1 cellular context compared by ENCODE assay signal in the genomic region with DNA sequence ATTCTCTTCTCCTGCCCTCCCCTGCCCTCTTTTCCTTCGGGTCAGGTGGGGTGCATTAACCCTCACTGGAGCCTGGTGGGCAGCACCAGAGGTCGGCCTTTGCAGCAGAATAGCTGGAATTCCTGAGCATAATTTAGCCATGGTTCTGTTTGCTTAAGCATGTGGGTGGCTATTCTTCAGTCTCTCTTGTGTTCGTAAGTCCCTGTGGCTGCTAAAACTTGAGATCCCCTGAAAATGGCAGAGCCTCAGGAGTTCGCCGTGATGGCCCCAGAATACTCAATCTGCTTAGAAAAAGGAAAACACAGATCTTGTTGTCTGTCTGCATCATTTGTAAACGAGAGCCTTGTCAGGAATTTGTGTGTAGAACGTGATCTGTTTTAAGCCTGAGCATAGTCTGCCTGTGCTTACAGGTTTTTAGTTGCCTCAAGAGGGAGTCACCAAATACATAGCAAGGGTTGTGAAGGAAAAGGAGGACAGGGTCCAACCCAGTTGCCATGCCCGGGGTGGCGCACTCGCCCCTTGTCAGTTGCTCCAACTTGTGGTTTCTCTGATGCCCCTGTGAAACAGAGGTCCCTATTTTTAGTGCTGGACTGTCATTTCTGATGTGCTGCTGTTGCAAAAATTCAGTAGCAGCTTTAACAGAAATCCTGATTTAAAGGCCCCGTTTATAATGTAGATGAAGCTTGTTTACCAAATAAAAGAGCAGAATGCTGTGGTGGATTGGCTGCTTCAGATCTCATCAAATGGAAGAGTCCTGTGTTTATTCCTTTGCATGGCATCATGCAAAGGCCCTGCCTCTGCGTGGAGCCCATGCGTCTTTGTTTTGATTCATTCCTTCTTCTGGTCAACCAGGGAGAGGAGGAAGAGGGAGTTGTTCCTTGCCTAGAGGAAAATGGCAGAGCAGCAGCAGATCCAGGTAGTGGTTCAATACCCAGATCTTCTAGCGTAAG.
TF ChIP-seq lines count a peak whose summit lies in the region.

No MANE protein-coding gene starts in this region.

TF ChIP-seq in HepG2, 621 proteins besides CTCF, POLR2A, EP300 and RAD21 (continues in another document):
- peak; percentile 65 for TF ChIP-seq ZMYM4 (CRISPR knock-in tag; IDR thresholded peaks at IDR 0.05)
- TF ChIP-seq MAZ (IDR thresholded peaks at IDR 0.05; ENCODE audit: borderline replicate concordance, low read depth, low read length) = no peak
- no peak; the same call in 1 of the 2 replicates for TF ChIP-seq MAZ (CRISPR knock-in tag; IDR thresholded peaks at IDR 0.05; ENCODE audit: low read depth)
- no peak for TF ChIP-seq ZNF382 (CRISPR knock-in tag; IDR thresholded peaks at IDR 0.05; ENCODE audit: borderline replicate concordance)
- TF ChIP-seq FOXA3 (CRISPR knock-in tag; IDR thresholded peaks at IDR 0.05) = 0 out of 2 replicates have a peak, but pooled peaks have one; percentile 23
- no peak for TF ChIP-seq ZNF12 (CRISPR knock-in tag; IDR thresholded peaks at IDR 0.05)
- TF ChIP-seq, protein P1, sequence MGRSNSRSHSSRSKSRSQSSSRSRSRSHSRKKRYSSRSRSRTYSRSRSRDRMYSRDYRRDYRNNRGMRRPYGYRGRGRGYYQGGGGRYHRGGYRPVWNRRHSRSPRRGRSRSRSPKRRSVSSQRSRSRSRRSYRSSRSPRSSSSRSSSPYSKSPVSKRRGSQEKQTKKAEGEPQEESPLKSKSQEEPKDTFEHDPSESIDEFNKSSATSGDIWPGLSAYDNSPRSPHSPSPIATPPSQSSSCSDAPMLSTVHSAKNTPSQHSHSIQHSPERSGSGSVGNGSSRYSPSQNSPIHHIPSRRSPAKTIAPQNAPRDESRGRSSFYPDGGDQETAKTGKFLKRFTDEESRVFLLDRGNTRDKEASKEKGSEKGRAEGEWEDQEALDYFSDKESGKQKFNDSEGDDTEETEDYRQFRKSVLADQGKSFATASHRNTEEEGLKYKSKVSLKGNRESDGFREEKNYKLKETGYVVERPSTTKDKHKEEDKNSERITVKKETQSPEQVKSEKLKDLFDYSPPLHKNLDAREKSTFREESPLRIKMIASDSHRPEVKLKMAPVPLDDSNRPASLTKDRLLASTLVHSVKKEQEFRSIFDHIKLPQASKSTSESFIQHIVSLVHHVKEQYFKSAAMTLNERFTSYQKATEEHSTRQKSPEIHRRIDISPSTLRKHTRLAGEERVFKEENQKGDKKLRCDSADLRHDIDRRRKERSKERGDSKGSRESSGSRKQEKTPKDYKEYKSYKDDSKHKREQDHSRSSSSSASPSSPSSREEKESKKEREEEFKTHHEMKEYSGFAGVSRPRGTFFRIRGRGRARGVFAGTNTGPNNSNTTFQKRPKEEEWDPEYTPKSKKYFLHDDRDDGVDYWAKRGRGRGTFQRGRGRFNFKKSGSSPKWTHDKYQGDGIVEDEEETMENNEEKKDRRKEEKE (IDR thresholded peaks at IDR 0.05) = no peak
- 0 out of 2 replicates have a peak, but pooled peaks have one; percentile 44 for TF ChIP-seq BHLHE40 (IDR thresholded peaks at IDR 0.05; ENCODE audit: low read length)
- no peak for TF ChIP-seq HHEX (CRISPR knock-in tag; IDR thresholded peaks at IDR 0.05)
- peak; percentile 65 for TF ChIP-seq TEAD3 (CRISPR knock-in tag; optimal IDR thresholded peaks at IDR 0.05; ENCODE audit: borderline replicate concordance)
- TF ChIP-seq, protein P2, sequence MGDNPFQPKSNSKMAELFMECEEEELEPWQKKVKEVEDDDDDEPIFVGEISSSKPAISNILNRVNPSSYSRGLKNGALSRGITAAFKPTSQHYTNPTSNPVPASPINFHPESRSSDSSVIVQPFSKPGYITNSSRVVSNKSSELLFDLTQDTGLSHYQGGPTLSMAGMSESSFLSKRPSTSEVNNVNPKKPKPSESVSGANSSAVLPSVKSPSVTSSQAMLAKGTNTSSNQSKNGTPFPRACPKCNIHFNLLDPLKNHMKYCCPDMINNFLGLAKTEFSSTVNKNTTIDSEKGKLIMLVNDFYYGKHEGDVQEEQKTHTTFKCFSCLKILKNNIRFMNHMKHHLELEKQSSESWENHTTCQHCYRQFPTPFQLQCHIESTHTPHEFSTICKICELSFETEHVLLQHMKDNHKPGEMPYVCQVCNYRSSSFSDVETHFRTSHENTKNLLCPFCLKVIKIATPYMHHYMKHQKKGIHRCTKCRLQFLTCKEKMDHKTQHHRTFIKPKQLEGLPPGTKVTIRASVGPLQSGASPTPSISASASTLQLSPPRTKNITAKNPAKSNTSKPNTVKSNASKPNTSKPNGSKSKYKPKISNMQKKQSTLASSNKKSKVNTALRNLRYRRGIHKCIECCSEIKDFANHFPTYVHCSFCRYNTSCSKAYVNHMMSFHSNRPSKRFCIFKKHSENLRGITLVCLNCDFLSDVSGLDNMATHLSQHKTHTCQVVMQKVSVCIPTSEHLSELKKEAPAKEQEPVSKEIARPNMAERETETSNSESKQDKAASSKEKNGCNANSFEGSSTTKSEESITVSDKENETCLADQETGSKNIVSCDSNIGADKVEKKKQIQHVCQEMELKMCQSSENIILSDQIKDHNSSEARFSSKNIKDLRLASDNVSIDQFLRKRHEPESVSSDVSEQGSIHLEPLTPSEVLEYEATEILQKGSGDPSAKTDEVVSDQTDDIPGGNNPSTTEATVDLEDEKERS (CRISPR knock-in tag; IDR thresholded peaks at IDR 0.05) = no peak
- TF ChIP-seq, protein P3, sequence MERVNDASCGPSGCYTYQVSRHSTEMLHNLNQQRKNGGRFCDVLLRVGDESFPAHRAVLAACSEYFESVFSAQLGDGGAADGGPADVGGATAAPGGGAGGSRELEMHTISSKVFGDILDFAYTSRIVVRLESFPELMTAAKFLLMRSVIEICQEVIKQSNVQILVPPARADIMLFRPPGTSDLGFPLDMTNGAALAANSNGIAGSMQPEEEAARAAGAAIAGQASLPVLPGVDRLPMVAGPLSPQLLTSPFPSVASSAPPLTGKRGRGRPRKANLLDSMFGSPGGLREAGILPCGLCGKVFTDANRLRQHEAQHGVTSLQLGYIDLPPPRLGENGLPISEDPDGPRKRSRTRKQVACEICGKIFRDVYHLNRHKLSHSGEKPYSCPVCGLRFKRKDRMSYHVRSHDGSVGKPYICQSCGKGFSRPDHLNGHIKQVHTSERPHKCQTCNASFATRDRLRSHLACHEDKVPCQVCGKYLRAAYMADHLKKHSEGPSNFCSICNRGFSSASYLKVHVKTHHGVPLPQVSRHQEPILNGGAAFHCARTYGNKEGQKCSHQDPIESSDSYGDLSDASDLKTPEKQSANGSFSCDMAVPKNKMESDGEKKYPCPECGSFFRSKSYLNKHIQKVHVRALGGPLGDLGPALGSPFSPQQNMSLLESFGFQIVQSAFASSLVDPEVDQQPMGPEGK (CRISPR knock-in tag; IDR thresholded peaks at IDR 0.05) = 0 out of 2 replicates have a peak, but pooled peaks have one; percentile 32
- TF ChIP-seq KMT2A (CRISPR knock-in tag; IDR thresholded peaks at IDR 0.05) = peak; percentile 36; the same call in 1 of the 2 replicates
- no peak for TF ChIP-seq ZNF615 (CRISPR knock-in tag; IDR thresholded peaks at IDR 0.05; ENCODE audit: borderline replicate concordance)
- peak; percentile 16; the same call in 1 of the 2 replicates for TF ChIP-seq ZNF572 (CRISPR knock-in tag; IDR thresholded peaks at IDR 0.05)
- peak; percentile 24 for TF ChIP-seq SALL1 (CRISPR knock-in tag; IDR thresholded peaks at IDR 0.05)
- TF ChIP-seq, protein P4, sequence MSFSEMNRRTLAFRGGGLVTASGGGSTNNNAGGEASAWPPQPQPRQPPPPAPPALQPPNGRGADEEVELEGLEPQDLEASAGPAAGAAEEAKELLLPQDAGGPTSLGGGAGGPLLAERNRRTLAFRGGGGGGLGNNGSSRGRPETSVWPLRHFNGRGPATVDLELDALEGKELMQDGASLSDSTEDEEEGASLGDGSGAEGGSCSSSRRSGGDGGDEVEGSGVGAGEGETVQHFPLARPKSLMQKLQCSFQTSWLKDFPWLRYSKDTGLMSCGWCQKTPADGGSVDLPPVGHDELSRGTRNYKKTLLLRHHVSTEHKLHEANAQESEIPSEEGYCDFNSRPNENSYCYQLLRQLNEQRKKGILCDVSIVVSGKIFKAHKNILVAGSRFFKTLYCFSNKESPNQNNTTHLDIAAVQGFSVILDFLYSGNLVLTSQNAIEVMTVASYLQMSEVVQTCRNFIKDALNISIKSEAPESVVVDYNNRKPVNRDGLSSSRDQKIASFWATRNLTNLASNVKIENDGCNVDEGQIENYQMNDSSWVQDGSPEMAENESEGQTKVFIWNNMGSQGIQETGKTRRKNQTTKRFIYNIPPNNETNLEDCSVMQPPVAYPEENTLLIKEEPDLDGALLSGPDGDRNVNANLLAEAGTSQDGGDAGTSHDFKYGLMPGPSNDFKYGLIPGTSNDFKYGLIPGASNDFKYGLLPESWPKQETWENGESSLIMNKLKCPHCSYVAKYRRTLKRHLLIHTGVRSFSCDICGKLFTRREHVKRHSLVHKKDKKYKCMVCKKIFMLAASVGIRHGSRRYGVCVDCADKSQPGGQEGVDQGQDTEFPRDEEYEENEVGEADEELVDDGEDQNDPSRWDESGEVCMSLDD (CRISPR knock-in tag; IDR thresholded peaks at IDR 0.05; ENCODE audit: borderline replicate concordance) = 0 out of 2 replicates have a peak, but pooled peaks have one; percentile 30
- TF ChIP-seq HNF1B (CRISPR knock-in tag; IDR thresholded peaks at IDR 0.05) = peak; percentile 45; the same call in 1 of the 2 replicates
- TF ChIP-seq ZNF766 (CRISPR knock-in tag; IDR thresholded peaks at IDR 0.05; ENCODE audit: borderline replicate concordance) = 0 out of 2 replicates have a peak, but pooled peaks have one; percentile 14
- peak; percentile 47 for TF ChIP-seq STAG1 (CRISPR knock-in tag; IDR thresholded peaks at IDR 0.05)
- peak; percentile 70; the same call in 1 of the 2 replicates for TF ChIP-seq ZNF501 (CRISPR knock-in tag; IDR thresholded peaks at IDR 0.05)
- peak; percentile 61; the same call in 1 of the 2 replicates for TF ChIP-seq TOPORS (CRISPR knock-in tag; IDR thresholded peaks at IDR 0.05)
- TF ChIP-seq ZNF280B (CRISPR knock-in tag; IDR thresholded peaks at IDR 0.05; ENCODE audit: borderline replicate concordance) = no peak
- no peak for TF ChIP-seq ZNF260 (CRISPR knock-in tag; IDR thresholded peaks at IDR 0.05; ENCODE audit: borderline replicate concordance, low read depth)
- peak; percentile 42; the same call in 1 of the 2 replicates for TF ChIP-seq TARDBP (CRISPR knock-in tag; IDR thresholded peaks at IDR 0.05)
- peak; percentile 47 for TF ChIP-seq ASH2L (IDR thresholded peaks at IDR 0.05; ENCODE audit: insufficient read length, low read depth, low read length)
- TF ChIP-seq IKZF5 (CRISPR knock-in tag; IDR thresholded peaks at IDR 0.05) = 0 out of 2 replicates have a peak, but pooled peaks have one; percentile 6
- TF ChIP-seq LCORL (IDR thresholded peaks at IDR 0.05) = no peak
- peak; percentile 59; the same call in 1 of the 2 replicates for TF ChIP-seq LCORL (CRISPR knock-in tag; IDR thresholded peaks at IDR 0.05)
- no peak for TF ChIP-seq PLSCR1 (CRISPR knock-in tag; IDR thresholded peaks at IDR 0.05; ENCODE audit: borderline replicate concordance)
- 0 out of 2 replicates have a peak, but pooled peaks have one; percentile 21 for TF ChIP-seq ELF3 (CRISPR knock-in tag; IDR thresholded peaks at IDR 0.05)
- TF ChIP-seq MIER2 (CRISPR knock-in tag; IDR thresholded peaks at IDR 0.05) = 0 out of 2 replicates have a peak, but pooled peaks have one; percentile 9
- TF ChIP-seq HNF4A (CRISPR knock-in tag; IDR thresholded peaks at IDR 0.05) = peak; percentile 69
- 0 out of 2 replicates have a peak, but pooled peaks have one; percentile 13 for TF ChIP-seq FOXP1 (IDR thresholded peaks at IDR 0.05)
- TF ChIP-seq FOXP1 (CRISPR knock-in tag; IDR thresholded peaks at IDR 0.05) = peak; percentile 43; the same call in 1 of the 2 replicates
- TF ChIP-seq PHF21A (CRISPR knock-in tag; IDR thresholded peaks at IDR 0.05) = peak; percentile 55; the same call in 1 of the 2 replicates
- TF ChIP-seq SOX6 (IDR thresholded peaks at IDR 0.05) = no peak
- peak; percentile 3 for TF ChIP-seq SOX6 (CRISPR knock-in tag; IDR thresholded peaks at IDR 0.05)
- no peak for TF ChIP-seq ZNF7 (CRISPR knock-in tag; IDR thresholded peaks at IDR 0.05)
- peak; percentile 39 for TF ChIP-seq HOXA3 (CRISPR knock-in tag; IDR thresholded peaks at IDR 0.05)
